In genomic region chr11:128669491-128669890, GRCh38 we compare ENCODE assay signal across 19 cellular contexts. TPM values are rescaled to one million over a fixed set of nuclear protein-coding genes. Genes with fewer than 3 reads are reported as not detected.
A peak's percentile ranks its signal among the peaks of the same experiment; 100 is the strongest.
DNase-seq lines count a peak whose midpoint lies in the region; ATAC-seq, FAIRE-seq and TF ChIP-seq lines count a peak whose summit lies in the region.
"Had no signal": no experiment of that assay in that cellular context is flagged by ENCODE, and none has a peak within 500 bp of the region (broad histone marks: within the 10 kb centered on the region; RNA-seq: fewer than 3 reads in every experiment).

No MANE protein-coding gene starts in this region.

- H3K27ac ChIP-seq in fibroblast of lung (ENCODE audit: insufficient read depth, low read length) (no peak overlapping the region), MM.1S (ENCODE audit: low read length) (no peak overlapping the region)
- H3K27ac ChIP-seq: tibial artery had no signal

- DNase-seq in A172 (ENCODE audit: low spot score): peak; percentile 51
- no peak for DNase-seq in GM12891 (ENCODE audit: insufficient read length, low spot score)
- DNase-seq in RPMI7951 (ENCODE audit: low read depth): peak; percentile 67
- DNase-seq in fibroblast of lung (ENCODE audit: low read depth in 2 of 2): peak; percentile 59 to 70
- DNase-seq in NCI-H345 (lab: John Stamatoyannopoulos, UW): no peak
- no peak for DNase-seq in activated effector memory CD4-positive, alpha-beta T cell treated with Interleukin-2 at 50 U/mL for 16 hours
- DNase-seq in MM.1S: no peak
- DNase-seq: activated CD4-positive, CD25-positive, alpha-beta regulatory T cell; activated naive CD4-positive, alpha-beta T cell treated with Interleukin-2 at 50 U/mL for 16 hours; caudate nucleus; glutamatergic neuron; islet precursor cell; NCI-H1694; NCI-H524 treated with DMSO at 0.1 percent for 48 hours; stimulated activated CD4-positive, alpha-beta T cell treated with anti-CD3 and anti-CD28 coated beads, Interleukin-1b, Interleukin-23, amount 100 ng/mL, for 48 hours; tibial artery had no signal

- no peaks in the 10 kb centered on the region for H3K79me2 ChIP-seq in fibroblast of lung (ENCODE audit: control insufficient read depth, insufficient read depth, low read length)
- H3K79me2 ChIP-seq in MM.1S (ENCODE audit: low read length): no peaks in the 10 kb centered on the region

- no peak overlapping the region for H3K4me3 ChIP-seq in fibroblast of lung (replicated peaks in 1 of 4; ENCODE audit: control extremely low read depth in 1 of 4, insufficient read depth in 1 of 4, low read depth in 3 of 4, low read length in 4 of 4)
- H3K4me3 ChIP-seq in MM.1S (ENCODE audit: low read length): no peak overlapping the region
- H3K4me3 ChIP-seq: GM23338, tibial artery had no signal

- H3K27me3 ChIP-seq in fibroblast of lung (ENCODE audit: control insufficient read depth, insufficient read depth, low read length) (peaks cover 2% of the 10 kb centered on the region), MM.1S (replicated peaks; ENCODE audit: insufficient read depth, low read length) (no peaks in the 10 kb centered on the region)
- H3K27me3 ChIP-seq: tibial artery had no signal

- H3K9me3 ChIP-seq in fibroblast of lung (ENCODE audit: control insufficient read depth, insufficient read depth, low read depth, low read length): no peaks in the 10 kb centered on the region
- no peaks in the 10 kb centered on the region for H3K9me3 ChIP-seq in MM.1S (replicated peaks; ENCODE audit: insufficient read depth, low read length)

- TF ChIP-seq CTCF in fibroblast of lung (conservative IDR thresholded peaks at IDR 0.05 in 1 of 2, IDR thresholded peaks at IDR 0.05 in 1 of 2; ENCODE audit: low read depth in 1 of 2, low read length in 2 of 2) (no peak), MM.1S (IDR thresholded peaks at IDR 0.05; ENCODE audit: low read length) (no peak)

- peak; percentile 31 for FAIRE-seq in GM12891 (lab: Jason Lieb, UNC)

- no peaks in the 10 kb centered on the region for H4K20me1 ChIP-seq in fibroblast of lung (ENCODE audit: control insufficient read depth, extremely low read depth, insufficient read depth, low read length)
- no peaks in the 10 kb centered on the region for H4K20me1 ChIP-seq in MM.1S (ENCODE audit: insufficient read depth, low read length)

- H3K4me1 ChIP-seq in fibroblast of lung (ENCODE audit: control insufficient read depth, extremely low read depth, insufficient read depth, low read length): no peaks in the 10 kb centered on the region
- no peaks in the 10 kb centered on the region for H3K4me1 ChIP-seq in MM.1S (ENCODE audit: low read length)

- H3K9ac ChIP-seq in fibroblast of lung (ENCODE audit: insufficient read depth, low read length): no peak overlapping the region
- H3K9ac ChIP-seq in MM.1S (ENCODE audit: low read length): no peak overlapping the region

- H2AFZ ChIP-seq in fibroblast of lung (ENCODE audit: low read length) (no peak overlapping the region), MM.1S (ENCODE audit: low read length) (no peak overlapping the region)
- H2AFZ ChIP-seq: GM23338 had no signal

- no peak overlapping the region for H3K4me2 ChIP-seq in fibroblast of lung (ENCODE audit: extremely low read depth, insufficient read depth, low read length)
- no peak overlapping the region for H3K4me2 ChIP-seq in MM.1S (ENCODE audit: low read depth, low read length)
- H3K4me2 ChIP-seq: GM23338 had no signal

- no peak for ATAC-seq in HG03457 (IDR thresholded peaks at IDR 0.05; ENCODE audit: unreplicated experiment)
- ATAC-seq: GM23338, Panc1 had no signal

- H3K9me2 ChIP-seq in MM.1S (replicated peaks; ENCODE audit: insufficient read depth, low read length): no peaks in the 10 kb centered on the region

- H3K36me3 ChIP-seq in fibroblast of lung (ENCODE audit: control insufficient read depth, insufficient read depth, low read length): no peaks in the 10 kb centered on the region
- no peaks in the 10 kb centered on the region for H3K36me3 ChIP-seq in MM.1S (replicated peaks; ENCODE audit: insufficient read depth, low read length)
- H3K36me3 ChIP-seq: tibial artery had no signal

- H3F3A ChIP-seq in MM.1S (ENCODE audit: insufficient read depth, low read length): no peaks in the 10 kb centered on the region

- no peak for TF ChIP-seq POLR2A in GM12891 (IDR thresholded peaks at IDR 0.05; ENCODE audit: low read depth, low read length)

TF ChIP-seq in GM12891, 5 proteins besides CTCF, POLR2A, EP300 and RAD21:
- TF ChIP-seq PAX5 (IDR thresholded peaks at IDR 0.05; ENCODE audit: insufficient read depth, low read length, severe bottlenecking): no peak
- TF ChIP-seq POU2F2 (IDR thresholded peaks at IDR 0.05; ENCODE audit: low read depth, low read length): no peak
- TF ChIP-seq SPI1 (IDR thresholded peaks at IDR 0.05; ENCODE audit: low read depth, low read length): no peak
- TF ChIP-seq TAF1 (IDR thresholded peaks at IDR 0.05; ENCODE audit: low read depth, low read length): no peak
- TF ChIP-seq POLR2AphosphoS5 (IDR thresholded peaks at IDR 0.05; ENCODE audit: low read depth, low read length): no peak

RNA-seq across cellular contexts. Expression of gene FLI1, which starts 24.4 kb away (rescaled TPM):
- total RNA-seq in A172 (2014; rRNA removed; shearing (Covaris generic)): 3.6 and 6.1 TPM in 2 replicates
- polyA plus RNA-seq in GM12891 (2012; ENCODE audit: low read depth, missing spikeins): 22.0 TPM
- 4.8 and 7.4 TPM in 2 replicates for total RNA-seq in RPMI7951 (2014; rRNA removed; shearing (Covaris generic))
- total RNA-seq in fibroblast of lung: 2.5 and 5.6 TPM in 2 replicates
- 3.7 and 3.9 TPM in 2 replicates for polyA plus RNA-seq in fibroblast of lung
- polyA plus RNA-seq in fibroblast of lung (2012): 3.3 and 4.6 TPM in 2 replicates
- 12.1 and 15.7 TPM in 2 replicates for polyA minus RNA-seq in fibroblast of lung (ENCODE audit: low replicate concordance)

Comparison
In these comparisons a context has a peak if more than half of its experiments do, and no peak if none do; other contexts are left out.
1. DNase-seq: peak in A172 (single experiment), RPMI7951 (single experiment) and fibroblast of lung (2 of 2); none in GM12891 (single experiment), NCI-H345 (single experiment), activated effector memory CD4-positive, alpha-beta T cell treated with Interleukin-2 at 50 U/mL for 16 hours (single experiment) and MM.1S (single experiment).